ENCODE assay signal across 17 cellular contexts in the genomic region with DNA sequence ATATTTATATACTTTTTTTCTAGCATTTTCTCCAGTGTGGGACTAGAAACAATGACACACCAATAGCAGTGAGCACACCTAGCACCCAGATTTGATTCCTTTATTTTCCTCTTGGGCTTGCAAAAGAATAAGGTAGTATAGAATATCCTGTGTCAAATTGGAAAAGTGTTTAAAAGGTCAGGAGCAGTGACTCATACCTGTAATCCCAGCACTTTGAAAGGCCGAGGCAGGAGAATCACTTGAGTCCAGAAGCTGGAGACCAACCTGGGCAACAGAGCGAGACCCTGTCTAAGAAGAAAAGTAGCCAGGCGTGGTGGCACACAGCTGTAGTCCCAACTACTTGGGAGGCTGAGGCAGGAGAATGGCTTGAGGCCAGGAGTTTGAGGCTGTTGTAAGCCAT. TPM values are rescaled to one million over a fixed set of nuclear protein-coding genes. Genes with fewer than 3 reads are reported as not detected.
A peak's percentile ranks its signal among the peaks of the same experiment; 100 is the strongest.
DNase-seq lines count a peak whose midpoint lies in the region; ATAC-seq and TF ChIP-seq lines count a peak whose summit lies in the region.
"Had no signal": no experiment of that assay in that cellular context is flagged by ENCODE, and none has a peak within 500 bp of the region (broad histone marks: within the 10 kb centered on the region; RNA-seq: fewer than 3 reads in every experiment).

No MANE protein-coding gene starts in this region.

- in situ Hi-C loops in ACHN (cut with HindIII; ENCODE audit: low pct_ligation_motif_present, low pct_unique_long_range_greater_than_20kb, low sequenced_read_pairs) = no loop called here

- POLR2A ChIA-PET in PC-3 (lab: Charles Lee; ENCODE audit: unreplicated experiment) = interaction anchor here (0.6 kb wide), 1 partner anchor 282 kb away, joined by 4 read pairs; no protein-coding TSS in a partner anchor

- H3K4me2 ChIP-seq in GM23338 (no peak overlapping the region), PC-3 (ENCODE audit: low read length) (peak overlapping the region; percentile 38)
- H3K4me2 ChIP-seq: BLaER1 had no signal

- no peaks in the 10 kb centered on the region for H3F3A ChIP-seq in GM23338 (replicated peaks; ENCODE audit: low read depth)
- no peaks in the 10 kb centered on the region for H3F3A ChIP-seq in PC-3 (ENCODE audit: low read length, unreplicated experiment)

- H3K36me3 Mint-ChIP-seq in GM23338 (ENCODE audit: low read depth) = no peaks in the 10 kb centered on the region

- no peak overlapping the region for H3K27ac Mint-ChIP-seq in GM23338
- H3K27ac Mint-ChIP-seq: CD4-positive, alpha-beta T cell had no signal

- TF ChIP-seq CTCF in GM23338 (conservative IDR thresholded peaks at IDR 0.05; ENCODE audit: low read depth in 2 of 2) (no peak), PC-3 (conservative IDR thresholded peaks at IDR 0.05; ENCODE audit: low read depth, low read length) (no peak)

- no peak for ATAC-seq in GM23338
- ATAC-seq in PC-3 = peak; percentile 71
- no peak for ATAC-seq in aorta (ENCODE audit: low FRiP score)

- no peaks in the 10 kb centered on the region for H3K27me3 Mint-ChIP-seq in GM23338 (ENCODE audit: insufficient read depth, low read depth, poor library complexity)
- H3K27me3 Mint-ChIP-seq: CD4-positive, alpha-beta T cell had no signal

- H3K9ac ChIP-seq in PC-3 (ENCODE audit: low read length) = no peak overlapping the region
- H3K9ac ChIP-seq: BLaER1 had no signal

- no peaks in the 10 kb centered on the region for H3K9me3 Mint-ChIP-seq in GM23338
- H3K9me3 Mint-ChIP-seq: CD4-positive, alpha-beta T cell had no signal

- WGBS in aorta, 2 donors = 96% methylated on average over 3 of the region's 3 CpGs

- H3K4me1 Mint-ChIP-seq in GM23338 = no peaks in the 10 kb centered on the region

- intact Hi-C loops in PC-3 (cut with micrococcal nuclease) = no loop called here
- intact Hi-C loops in aorta (cut with DNase I) = no loop called here

- H3K4me3 ChIP-seq in GM23338 (no peak overlapping the region), PC-3 (ENCODE audit: low read length) (no peak overlapping the region), aorta (ENCODE audit: low read length in 2 of 2) (no peak overlapping the region)
- H3K4me3 ChIP-seq: BLaER1 had no signal

- H2AFZ ChIP-seq in GM23338 (0 out of 2 replicates have a peak overlapping the region, but pooled peaks have one; percentile 66), PC-3 (ENCODE audit: low read length) (0 out of 2 replicates have a peak overlapping the region, but pooled peaks have one; percentile 33)

- CTCF ChIA-PET in PC-3 (lab: Charles Lee) = interaction anchor here (0.7 kb wide), 1 partner anchor 12 kb away, joined by 4 read pairs; no protein-coding TSS in a partner anchor

- H3K9me2 ChIP-seq in GM23338 (ENCODE audit: insufficient read depth) (no peaks in the 10 kb centered on the region), PC-3 (replicated peaks; ENCODE audit: low read length) (no peaks in the 10 kb centered on the region)

- H3K9me3 ChIP-seq in PC-3 (ENCODE audit: low read length) (no peaks in the 10 kb centered on the region), aorta (ENCODE audit: control insufficient read depth, low read length) (no peaks in the 10 kb centered on the region)
- H3K9me3 ChIP-seq: BLaER1 had no signal

- no TSS peak for BruUV-seq in PC-3 (replicated peaks; lab: Mats Ljungman, UMichigan)

- H3K27me3 ChIP-seq in GM23338 (ENCODE audit: insufficient read depth) (no peaks in the 10 kb centered on the region), PC-3 (ENCODE audit: low read length) (no peaks in the 10 kb centered on the region), aorta (ENCODE audit: control insufficient read depth in 1 of 2, insufficient read depth in 2 of 2, low read length in 1 of 2) (no peaks in the 10 kb centered on the region)
- H3K27me3 ChIP-seq: BLaER1 had no signal

- H4K20me1 ChIP-seq in GM23338 (replicated peaks; ENCODE audit: insufficient read depth) = no peaks in the 10 kb centered on the region
- H4K20me1 ChIP-seq in PC-3 (ENCODE audit: low read length) = no peaks in the 10 kb centered on the region
- H4K20me1 ChIP-seq: BLaER1 had no signal

- peak; percentile 10 for DNase-seq in ACHN
- no peak for DNase-seq in GM23338 (ENCODE audit: low spot score)
- DNase-seq in PC-3 = peak; percentile 61
- peak; percentile 16 for DNase-seq in iris pigment epithelial cell (ENCODE audit: low read depth)
- no peak for DNase-seq in occipital lobe (lab: John Stamatoyannopoulos, UW)
- DNase-seq in aorta = no peak
- DNase-seq in stimulated activated CD4-positive, alpha-beta T cell treated with anti-CD3 and anti-CD28 coated beads, Interleukin-1b, Interleukin-23, amount 100 ng/mL, for 48 hours = no peak
- DNase-seq: CD4-positive, alpha-beta T cell; COR-L47; DMS 273 treated with DMSO at 0.1 percent for 48 hours; KBM-7; NCI-H1105 treated with DMSO at 0.1 percent for 48 hours; NCI-H2081; NCI-H2171 treated with DMSO at 0.1 percent for 48 hours; NCI-H526; Right ventricle myocardium superior had no signal

- H3K4me3 Mint-ChIP-seq in GM23338 = no peak overlapping the region
- H3K4me3 Mint-ChIP-seq: CD4-positive, alpha-beta T cell had no signal

- H3K4me1 ChIP-seq in GM23338 (ENCODE audit: insufficient read depth) = no peaks in the 10 kb centered on the region
- H3K4me1 ChIP-seq in PC-3 (ENCODE audit: insufficient read depth, low read length) = peaks cover 17% of the 10 kb centered on the region
- no peaks in the 10 kb centered on the region for H3K4me1 ChIP-seq in aorta (ENCODE audit: control insufficient read depth in 1 of 2, insufficient read depth in 2 of 2, low read length in 2 of 2)
- H3K4me1 ChIP-seq: BLaER1 had no signal

- H3K79me2 ChIP-seq in GM23338 (replicated peaks; ENCODE audit: insufficient read depth) = no peaks in the 10 kb centered on the region
- H3K79me2 ChIP-seq in PC-3 (ENCODE audit: low read length) = no peaks in the 10 kb centered on the region

- H3K27ac ChIP-seq in GM23338 (ENCODE audit: low read depth) (no peak overlapping the region), PC-3 (ENCODE audit: low read length) (no peak overlapping the region), aorta (ENCODE audit: low read depth in 1 of 2, low read length in 2 of 2) (no peak overlapping the region)
- H3K27ac ChIP-seq: BLaER1 had no signal

- H3K36me3 ChIP-seq in GM23338 (ENCODE audit: insufficient read depth) (no peaks in the 10 kb centered on the region), PC-3 (ENCODE audit: low read depth, low read length) (no peaks in the 10 kb centered on the region), aorta (ENCODE audit: control insufficient read depth in 1 of 2, insufficient read depth in 2 of 2, low read length in 1 of 2) (no peaks in the 10 kb centered on the region)
- H3K36me3 ChIP-seq: BLaER1 had no signal

TF ChIP-seq in GM23338, 12 proteins besides CTCF, POLR2A, EP300 and RAD21 (continues in another document):
- TF ChIP-seq STAT1 (IDR thresholded peaks at IDR 0.05; ENCODE audit: unreplicated experiment) = no peak
- TF ChIP-seq NANOG (IDR thresholded peaks at IDR 0.05; ENCODE audit: borderline replicate concordance) = no peak
- TF ChIP-seq POLR2AphosphoS5 (IDR thresholded peaks at IDR 0.05; ENCODE audit: low read depth) = no peak
- TF ChIP-seq, protein P1, sequence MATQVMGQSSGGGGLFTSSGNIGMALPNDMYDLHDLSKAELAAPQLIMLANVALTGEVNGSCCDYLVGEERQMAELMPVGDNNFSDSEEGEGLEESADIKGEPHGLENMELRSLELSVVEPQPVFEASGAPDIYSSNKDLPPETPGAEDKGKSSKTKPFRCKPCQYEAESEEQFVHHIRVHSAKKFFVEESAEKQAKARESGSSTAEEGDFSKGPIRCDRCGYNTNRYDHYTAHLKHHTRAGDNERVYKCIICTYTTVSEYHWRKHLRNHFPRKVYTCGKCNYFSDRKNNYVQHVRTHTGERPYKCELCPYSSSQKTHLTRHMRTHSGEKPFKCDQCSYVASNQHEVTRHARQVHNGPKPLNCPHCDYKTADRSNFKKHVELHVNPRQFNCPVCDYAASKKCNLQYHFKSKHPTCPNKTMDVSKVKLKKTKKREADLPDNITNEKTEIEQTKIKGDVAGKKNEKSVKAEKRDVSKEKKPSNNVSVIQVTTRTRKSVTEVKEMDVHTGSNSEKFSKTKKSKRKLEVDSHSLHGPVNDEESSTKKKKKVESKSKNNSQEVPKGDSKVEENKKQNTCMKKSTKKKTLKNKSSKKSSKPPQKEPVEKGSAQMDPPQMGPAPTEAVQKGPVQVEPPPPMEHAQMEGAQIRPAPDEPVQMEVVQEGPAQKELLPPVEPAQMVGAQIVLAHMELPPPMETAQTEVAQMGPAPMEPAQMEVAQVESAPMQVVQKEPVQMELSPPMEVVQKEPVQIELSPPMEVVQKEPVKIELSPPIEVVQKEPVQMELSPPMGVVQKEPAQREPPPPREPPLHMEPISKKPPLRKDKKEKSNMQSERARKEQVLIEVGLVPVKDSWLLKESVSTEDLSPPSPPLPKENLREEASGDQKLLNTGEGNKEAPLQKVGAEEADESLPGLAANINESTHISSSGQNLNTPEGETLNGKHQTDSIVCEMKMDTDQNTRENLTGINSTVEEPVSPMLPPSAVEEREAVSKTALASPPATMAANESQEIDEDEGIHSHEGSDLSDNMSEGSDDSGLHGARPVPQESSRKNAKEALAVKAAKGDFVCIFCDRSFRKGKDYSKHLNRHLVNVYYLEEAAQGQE (IDR thresholded peaks at IDR 0.05; ENCODE audit: unreplicated experiment) = no peak
- TF ChIP-seq, protein P2, sequence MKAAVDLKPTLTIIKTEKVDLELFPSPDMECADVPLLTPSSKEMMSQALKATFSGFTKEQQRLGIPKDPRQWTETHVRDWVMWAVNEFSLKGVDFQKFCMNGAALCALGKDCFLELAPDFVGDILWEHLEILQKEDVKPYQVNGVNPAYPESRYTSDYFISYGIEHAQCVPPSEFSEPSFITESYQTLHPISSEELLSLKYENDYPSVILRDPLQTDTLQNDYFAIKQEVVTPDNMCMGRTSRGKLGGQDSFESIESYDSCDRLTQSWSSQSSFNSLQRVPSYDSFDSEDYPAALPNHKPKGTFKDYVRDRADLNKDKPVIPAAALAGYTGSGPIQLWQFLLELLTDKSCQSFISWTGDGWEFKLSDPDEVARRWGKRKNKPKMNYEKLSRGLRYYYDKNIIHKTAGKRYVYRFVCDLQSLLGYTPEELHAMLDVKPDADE (IDR thresholded peaks at IDR 0.05) = no peak
- TF ChIP-seq ZNF114 (CRISPR knock-in tag; IDR thresholded peaks at IDR 0.05) = no peak

RNA-seq across cellular contexts. Expression of a gene that starts 53.8 kb away (rescaled TPM):
- total RNA-seq in GM23338 (2014; rRNA removed; shearing (Covaris generic)) = 11.1 and 14.1 TPM in 2 replicates
- polyA plus RNA-seq in GM23338 (2016; fragmentation: Nextera tagmentation; extraction: Ambion mirVana) (4.2 and 4.3 TPM in 2 replicates), aorta (10 to 100 TPM in 1 of 2 donors, 1 to 10 TPM in 1; 6.1 to 10.5 TPM)
- total RNA-seq in PC-3 (2014; rRNA removed) (15.9 and 19.3 TPM in 2 replicates), occipital lobe (43.0 TPM), aorta (10 to 100 TPM; 14.4 to 17.5 TPM)

Comparison
In these comparisons a context has a peak if more than half of its experiments do, and no peak if none do; other contexts are left out.
1. DNase-seq: peak in ACHN (single experiment), PC-3 (single experiment) and iris pigment epithelial cell (single experiment); none in GM23338 (single experiment), occipital lobe (single experiment), aorta (0 of 2) and stimulated activated CD4-positive, alpha-beta T cell treated with anti-CD3 and anti-CD28 coated beads, Interleukin-1b, Interleukin-23, amount 100 ng/mL, for 48 hours (single experiment).